ENCODE assay signal across 21 cellular contexts in the genomic region with DNA sequence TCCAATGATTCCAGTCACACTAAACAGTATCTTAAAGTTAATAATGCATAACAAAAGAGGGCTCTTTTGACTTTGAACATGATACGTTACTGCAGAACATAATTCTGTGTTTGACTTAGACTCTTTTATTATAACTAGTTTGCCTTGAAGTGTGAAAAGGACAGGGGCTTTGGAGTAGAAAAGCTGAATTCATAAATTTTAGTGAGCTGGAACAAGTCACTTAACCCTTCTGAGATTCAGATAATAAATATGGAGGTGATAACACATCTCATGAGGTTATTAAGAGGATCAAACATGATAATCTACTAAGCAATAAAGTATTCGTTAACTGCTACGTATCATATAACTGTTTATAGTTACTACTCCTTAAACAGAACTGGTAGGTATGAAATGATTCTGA.
"Had no signal": no experiment of that assay in that cellular context is flagged by ENCODE, and none has a peak within 500 bp of the region (broad histone marks: within the 10 kb centered on the region; RNA-seq: fewer than 3 reads in every experiment).

No MANE protein-coding gene starts in this region.

- H3K27ac Mint-ChIP-seq: activated B cell treated with CpG ODN at 0.5 μM for 24 hours; activated naive CD8-positive, alpha-beta T cell treated with anti-CD3 and anti-CD28 coated beads for 36 hours had no signal

- ATAC-seq: activated T-cell treated with anti-CD3 and anti-CD28 coated beads, Interleukin-2, amount 50 U/mL, for 4 hours; lower lobe of right lung had no signal

- H3K4me3 Mint-ChIP-seq: activated B cell treated with CpG ODN at 0.5 μM for 24 hours; activated naive CD8-positive, alpha-beta T cell treated with anti-CD3 and anti-CD28 coated beads for 36 hours; activated T-cell treated with anti-CD3 and anti-CD28 coated beads, Interleukin-2, amount 50 U/mL, for 4 hours; neural crest cell had no signal

- H3K27me3 Mint-ChIP-seq: activated B cell treated with CpG ODN at 0.5 μM for 24 hours; activated naive CD8-positive, alpha-beta T cell treated with anti-CD3 and anti-CD28 coated beads for 36 hours; naive B cell had no signal

- DNase-seq: activated B cell treated with CpG ODN at 0.5 μM for 24 hours; activated CD4-positive, alpha-beta T cell treated with anti-CD3 and anti-CD28 coated beads for 4 hours; activated CD4-positive, alpha-beta T cell treated with anti-CD3 and anti-CD28 coated beads, Interleukin-2, amount 50 U/mL, for 48 hours; activated CD8-positive, alpha-beta memory T cell treated with anti-CD3 and anti-CD28 coated beads, Interleukin-2, amount 50 U/mL, for 48 hours; activated naive CD4-positive, alpha-beta T cell treated with Interleukin-2 at 50 U/mL for 16 hours; activated naive CD8-positive, alpha-beta T cell treated with anti-CD3 and anti-CD28 coated beads for 36 hours; activated T-cell treated with anti-CD3 and anti-CD28 coated beads, Interleukin-2, amount 50 U/mL, for 4 hours; colonic mucosa; dorsolateral prefrontal cortex; glutamatergic neuron; hypothalamus; lower lobe of right lung; mesendoderm; naive B cell; occipital lobe; sigmoid colon; stimulated activated CD4-positive, alpha-beta T cell treated with anti-CD3 and anti-CD28 coated beads, Interleukin-4, amount 100 ng/mL, for 1 hour; stimulated activated naive CD4-positive, alpha-beta T cell; T1000; upper lobe of left lung had no signal

- H3K9me3 Mint-ChIP-seq: activated B cell treated with CpG ODN at 0.5 μM for 24 hours; activated naive CD8-positive, alpha-beta T cell treated with anti-CD3 and anti-CD28 coated beads for 36 hours; activated T-cell treated with anti-CD3 and anti-CD28 coated beads, Interleukin-2, amount 50 U/mL, for 4 hours; naive B cell; neural crest cell had no signal
